ENCODE assay signal across 8 cellular contexts in genomic region chr17:4939804-4940624, GRCh38. TPM values are rescaled to one million over a fixed set of nuclear protein-coding genes. Genes with fewer than 3 reads are reported as not detected.
DNase-seq lines count a peak whose midpoint lies in the region; ATAC-seq and TF ChIP-seq lines count a peak whose summit lies in the region.

TSS of gene RNF167 (plus strand) at chr17:4940268. CDS start at chr17:4940910, 642 bp downstream.
TSS of gene SLC25A11 (minus strand) at chr17:4940046. CDS start at chr17:4939910, 136 bp downstream.

- no peak for TF ChIP-seq CTCF in C4-2B (conservative IDR thresholded peaks at IDR 0.05)

- H3K27ac ChIP-seq in C4-2B = peak within 1 kb of the TSS; percentile 97

- DNase-seq in NCI-H774 (lab: John Stamatoyannopoulos, UW) (peak; percentile 91), left lobe of liver (ENCODE audit: low spot score) (peak; percentile 97)
- peak; percentile 91 to 95 for DNase-seq in activated CD4-positive, alpha-beta T cell treated with anti-CD3 and anti-CD28 coated beads, Interleukin-2, amount 50 U/mL, for 4 hours
- peak; percentile 95 for DNase-seq in stimulated activated CD4-positive, alpha-beta T cell treated with anti-CD3 and anti-CD28 coated beads, Interleukin-2, amount 100 ng/mL, for 4 hours (ENCODE audit: low read depth)

- H3K9me3 Mint-ChIP-seq in dendritic cell treated with granulocyte-macrophage colony-stimulating factor and Interleukin-4, amounts not matched to agents 40 ng/mL and 50 ng/mL, for 4 days = no peaks in the 10 kb centered on the region

- peaks cover 96% of the 10 kb centered on the region for H3K36me3 Mint-ChIP-seq in dendritic cell treated with granulocyte-macrophage colony-stimulating factor and Interleukin-4, amounts not matched to agents 40 ng/mL and 50 ng/mL, for 4 days (ENCODE audit: low read depth)

- peak within 1 kb of the TSS; percentile 90 for H3K27ac Mint-ChIP-seq in dendritic cell treated with granulocyte-macrophage colony-stimulating factor and Interleukin-4, amounts not matched to agents 40 ng/mL and 50 ng/mL, for 4 days

- peaks cover 83% of the 10 kb centered on the region for H3K4me1 Mint-ChIP-seq in dendritic cell treated with granulocyte-macrophage colony-stimulating factor and Interleukin-4, amounts not matched to agents 40 ng/mL and 50 ng/mL, for 4 days (ENCODE audit: low read depth)

- peak within 1 kb of the TSS; percentile 92 for H3K4me3 Mint-ChIP-seq in dendritic cell treated with granulocyte-macrophage colony-stimulating factor and Interleukin-4, amounts not matched to agents 40 ng/mL and 50 ng/mL, for 4 days

- ATAC-seq in GM19395 (IDR thresholded peaks at IDR 0.05; ENCODE audit: unreplicated experiment) (peak; percentile 75), HG03565 (IDR thresholded peaks at IDR 0.05; ENCODE audit: unreplicated experiment) (peak; percentile 75), left lobe of liver (peak; percentile 91)

- intact Hi-C loops in dendritic cell treated with granulocyte-macrophage colony-stimulating factor and Interleukin-4, amounts not matched to agents 40 ng/mL and 50 ng/mL, for 4 days (cut with micrococcal nuclease) = loop anchor here (1.0 to 2.0 kb wide), 2 partner anchors 8 to 27 kb away; partner anchors contain the start of genes PFN1 and SPAG7

- H3K27me3 Mint-ChIP-seq in dendritic cell treated with granulocyte-macrophage colony-stimulating factor and Interleukin-4, amounts not matched to agents 40 ng/mL and 50 ng/mL, for 4 days = no peaks in the 10 kb centered on the region

RNA-seq across cellular contexts. Expression of gene RNF167, which starts in this region (rescaled TPM):
- 78.9 TPM for total RNA-seq in left lobe of liver

RNA-seq across cellular contexts. Expression of gene SLC25A11, which starts in this region (rescaled TPM):
- total RNA-seq in left lobe of liver = 44.7 TPM

Comparison
In these comparisons a context has a peak if more than half of its experiments do, and no peak if none do; other contexts are left out.
1. Peak in every context shown above with its lines: DNase-seq, ATAC-seq and H3K27ac ChIP-seq.